ENCODE assay signal across 2 cellular contexts in genomic region chr2:234996467-234997270, GRCh38.
A peak's percentile ranks its signal among the peaks of the same experiment; 100 is the strongest.
TF ChIP-seq lines count a peak whose summit lies in the region.

No MANE protein-coding gene starts in this region.

TF ChIP-seq in A549, 52 proteins besides CTCF, POLR2A, EP300 and RAD21 (continued from another document):
- TF ChIP-seq HOXA7 (CRISPR knock-in tag; IDR thresholded peaks at IDR 0.05) (no peak), RARB (CRISPR knock-in tag; IDR thresholded peaks at IDR 0.05) (no peak), JUN (IDR thresholded peaks at IDR 0.05) (0 out of 5 replicates have a peak, but pooled peaks of 1 of the 2 experiments have one; percentile 23), NPAS2 (CRISPR knock-in tag; IDR thresholded peaks at IDR 0.05; ENCODE audit: borderline replicate concordance) (no peak), FOXS1 (CRISPR knock-in tag; IDR thresholded peaks at IDR 0.05) (no peak), MAZ (IDR thresholded peaks at IDR 0.05; ENCODE audit: borderline replicate concordance, low read depth, low read length) (no peak), CBX8 (IDR thresholded peaks at IDR 0.05) (no peak)
- TF ChIP-seq, protein P1, sequence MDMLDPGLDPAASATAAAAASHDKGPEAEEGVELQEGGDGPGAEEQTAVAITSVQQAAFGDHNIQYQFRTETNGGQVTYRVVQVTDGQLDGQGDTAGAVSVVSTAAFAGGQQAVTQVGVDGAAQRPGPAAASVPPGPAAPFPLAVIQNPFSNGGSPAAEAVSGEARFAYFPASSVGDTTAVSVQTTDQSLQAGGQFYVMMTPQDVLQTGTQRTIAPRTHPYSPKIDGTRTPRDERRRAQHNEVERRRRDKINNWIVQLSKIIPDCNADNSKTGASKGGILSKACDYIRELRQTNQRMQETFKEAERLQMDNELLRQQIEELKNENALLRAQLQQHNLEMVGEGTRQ (IDR thresholded peaks at IDR 0.05) = no peak

TF ChIP-seq in HepG2, 621 proteins besides CTCF, POLR2A, EP300 and RAD21 (continued from another document and continues in another):
- TF ChIP-seq, protein P2, sequence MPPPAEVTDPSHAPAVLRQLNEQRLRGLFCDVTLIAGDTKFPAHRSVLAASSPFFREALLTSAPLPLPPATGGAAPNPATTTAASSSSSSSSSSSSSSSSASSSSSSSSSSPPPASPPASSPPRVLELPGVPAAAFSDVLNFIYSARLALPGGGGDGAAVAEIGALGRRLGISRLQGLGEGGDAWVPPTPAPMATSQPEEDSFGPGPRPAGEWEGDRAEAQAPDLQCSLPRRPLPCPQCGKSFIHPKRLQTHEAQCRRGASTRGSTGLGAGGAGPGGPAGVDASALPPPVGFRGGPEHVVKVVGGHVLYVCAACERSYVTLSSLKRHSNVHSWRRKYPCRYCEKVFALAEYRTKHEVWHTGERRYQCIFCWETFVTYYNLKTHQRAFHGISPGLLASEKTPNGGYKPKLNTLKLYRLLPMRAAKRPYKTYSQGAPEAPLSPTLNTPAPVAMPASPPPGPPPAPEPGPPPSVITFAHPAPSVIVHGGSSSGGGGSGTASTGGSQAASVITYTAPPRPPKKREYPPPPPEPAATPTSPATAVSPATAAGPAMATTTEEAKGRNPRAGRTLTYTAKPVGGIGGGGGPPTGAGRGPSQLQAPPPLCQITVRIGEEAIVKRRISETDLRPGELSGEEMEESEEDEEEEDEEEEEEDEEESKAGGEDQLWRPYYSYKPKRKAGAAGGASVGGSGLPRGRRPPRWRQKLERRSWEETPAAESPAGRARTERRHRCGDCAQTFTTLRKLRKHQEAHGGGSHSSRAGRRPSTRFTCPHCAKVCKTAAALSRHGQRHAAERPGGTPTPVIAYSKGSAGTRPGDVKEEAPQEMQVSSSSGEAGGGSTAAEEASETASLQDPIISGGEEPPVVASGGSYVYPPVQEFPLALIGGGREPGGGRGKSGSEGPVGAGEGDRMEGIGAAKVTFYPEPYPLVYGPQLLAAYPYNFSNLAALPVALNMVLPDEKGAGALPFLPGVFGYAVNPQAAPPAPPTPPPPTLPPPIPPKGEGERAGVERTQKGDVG (CRISPR knock-in tag; IDR thresholded peaks at IDR 0.05; ENCODE audit: borderline replicate concordance) = peak; percentile 58; the same call in 1 of the 2 replicates
- TF ChIP-seq TEAD3 (CRISPR knock-in tag; optimal IDR thresholded peaks at IDR 0.05; ENCODE audit: borderline replicate concordance) (peak; percentile 93), ZNF503 (CRISPR knock-in tag; IDR thresholded peaks at IDR 0.05) (no peak), NRL (CRISPR knock-in tag; IDR thresholded peaks at IDR 0.05; ENCODE audit: borderline replicate concordance) (peak; percentile 35; the same call in 1 of the 2 replicates), ZNF839 (CRISPR knock-in tag; IDR thresholded peaks at IDR 0.05; ENCODE audit: borderline replicate concordance) (0 out of 2 replicates have a peak, but pooled peaks have one; percentile 24), ZNF577 (CRISPR knock-in tag; IDR thresholded peaks at IDR 0.05; ENCODE audit: borderline replicate concordance, low read depth) (no peak), HDAC1 (CRISPR knock-in tag; IDR thresholded peaks at IDR 0.05) (peak; percentile 5; the same call in 1 of the 2 replicates), RXRA (CRISPR knock-in tag; IDR thresholded peaks at IDR 0.05) (peak; percentile 43; the same call in 1 of the 2 replicates), ARID5B (CRISPR knock-in tag; IDR thresholded peaks at IDR 0.05) (0 out of 2 replicates have a peak, but pooled peaks have one; percentile 20), SIN3A (IDR thresholded peaks at IDR 0.05; ENCODE audit: borderline replicate concordance, low read depth, low read length) (no peak), PITX1 (CRISPR knock-in tag; IDR thresholded peaks at IDR 0.05) (0 out of 2 replicates have a peak, but pooled peaks have one; percentile 40), AGO2 (optimal IDR thresholded peaks at IDR 0.05; ENCODE audit: low read depth, low read length) (peak; percentile 74), RFXANK (CRISPR knock-in tag; IDR thresholded peaks at IDR 0.05) (no peak), ZBTB1 (CRISPR knock-in tag; IDR thresholded peaks at IDR 0.05; ENCODE audit: borderline replicate concordance) (no peak), CEBPG (CRISPR knock-in tag; IDR thresholded peaks at IDR 0.05) (no peak), SP5 (CRISPR knock-in tag; IDR thresholded peaks at IDR 0.05; ENCODE audit: borderline replicate concordance, low read depth) (peak; percentile 49; the same call in 1 of the 2 replicates), CENPX (CRISPR knock-in tag; IDR thresholded peaks at IDR 0.05) (no peak), NFIB (CRISPR knock-in tag; IDR thresholded peaks at IDR 0.05; ENCODE audit: borderline replicate concordance) (no peak), HNF4G (IDR thresholded peaks at IDR 0.05; ENCODE audit: borderline replicate concordance, low read depth, low read length) (peak; percentile 21; the same call in 1 of the 2 replicates), HNF4G (CRISPR knock-in tag; IDR thresholded peaks at IDR 0.05; ENCODE audit: borderline replicate concordance, low read depth) (no peak), ZNF776 (CRISPR knock-in tag; IDR thresholded peaks at IDR 0.05) (no peak), ZNF780A (CRISPR knock-in tag; IDR thresholded peaks at IDR 0.05) (no peak)
- TF ChIP-seq, protein P3, sequence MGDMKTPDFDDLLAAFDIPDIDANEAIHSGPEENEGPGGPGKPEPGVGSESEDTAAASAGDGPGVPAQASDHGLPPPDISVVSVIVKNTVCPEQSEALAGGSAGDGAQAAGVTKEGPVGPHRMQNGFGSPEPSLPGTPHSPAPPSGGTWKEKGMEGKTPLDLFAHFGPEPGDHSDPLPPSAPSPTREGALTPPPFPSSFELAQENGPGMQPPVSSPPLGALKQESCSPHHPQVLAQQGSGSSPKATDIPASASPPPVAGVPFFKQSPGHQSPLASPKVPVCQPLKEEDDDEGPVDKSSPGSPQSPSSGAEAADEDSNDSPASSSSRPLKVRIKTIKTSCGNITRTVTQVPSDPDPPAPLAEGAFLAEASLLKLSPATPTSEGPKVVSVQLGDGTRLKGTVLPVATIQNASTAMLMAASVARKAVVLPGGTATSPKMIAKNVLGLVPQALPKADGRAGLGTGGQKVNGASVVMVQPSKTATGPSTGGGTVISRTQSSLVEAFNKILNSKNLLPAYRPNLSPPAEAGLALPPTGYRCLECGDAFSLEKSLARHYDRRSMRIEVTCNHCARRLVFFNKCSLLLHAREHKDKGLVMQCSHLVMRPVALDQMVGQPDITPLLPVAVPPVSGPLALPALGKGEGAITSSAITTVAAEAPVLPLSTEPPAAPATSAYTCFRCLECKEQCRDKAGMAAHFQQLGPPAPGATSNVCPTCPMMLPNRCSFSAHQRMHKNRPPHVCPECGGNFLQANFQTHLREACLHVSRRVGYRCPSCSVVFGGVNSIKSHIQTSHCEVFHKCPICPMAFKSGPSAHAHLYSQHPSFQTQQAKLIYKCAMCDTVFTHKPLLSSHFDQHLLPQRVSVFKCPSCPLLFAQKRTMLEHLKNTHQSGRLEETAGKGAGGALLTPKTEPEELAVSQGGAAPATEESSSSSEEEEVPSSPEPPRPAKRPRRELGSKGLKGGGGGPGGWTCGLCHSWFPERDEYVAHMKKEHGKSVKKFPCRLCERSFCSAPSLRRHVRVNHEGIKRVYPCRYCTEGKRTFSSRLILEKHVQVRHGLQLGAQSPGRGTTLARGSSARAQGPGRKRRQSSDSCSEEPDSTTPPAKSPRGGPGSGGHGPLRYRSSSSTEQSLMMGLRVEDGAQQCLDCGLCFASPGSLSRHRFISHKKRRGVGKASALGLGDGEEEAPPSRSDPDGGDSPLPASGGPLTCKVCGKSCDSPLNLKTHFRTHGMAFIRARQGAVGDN (CRISPR knock-in tag; IDR thresholded peaks at IDR 0.05) = peak; percentile 48
- TF ChIP-seq, protein P4, sequence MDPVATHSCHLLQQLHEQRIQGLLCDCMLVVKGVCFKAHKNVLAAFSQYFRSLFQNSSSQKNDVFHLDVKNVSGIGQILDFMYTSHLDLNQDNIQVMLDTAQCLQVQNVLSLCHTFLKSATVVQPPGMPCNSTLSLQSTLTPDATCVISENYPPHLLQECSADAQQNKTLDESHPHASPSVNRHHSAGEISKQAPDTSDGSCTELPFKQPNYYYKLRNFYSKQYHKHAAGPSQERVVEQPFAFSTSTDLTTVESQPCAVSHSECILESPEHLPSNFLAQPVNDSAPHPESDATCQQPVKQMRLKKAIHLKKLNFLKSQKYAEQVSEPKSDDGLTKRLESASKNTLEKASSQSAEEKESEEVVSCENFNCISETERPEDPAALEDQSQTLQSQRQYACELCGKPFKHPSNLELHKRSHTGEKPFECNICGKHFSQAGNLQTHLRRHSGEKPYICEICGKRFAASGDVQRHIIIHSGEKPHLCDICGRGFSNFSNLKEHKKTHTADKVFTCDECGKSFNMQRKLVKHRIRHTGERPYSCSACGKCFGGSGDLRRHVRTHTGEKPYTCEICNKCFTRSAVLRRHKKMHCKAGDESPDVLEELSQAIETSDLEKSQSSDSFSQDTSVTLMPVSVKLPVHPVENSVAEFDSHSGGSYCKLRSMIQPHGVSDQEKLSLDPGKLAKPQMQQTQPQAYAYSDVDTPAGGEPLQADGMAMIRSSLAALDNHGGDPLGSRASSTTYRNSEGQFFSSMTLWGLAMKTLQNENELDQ (CRISPR knock-in tag; IDR thresholded peaks at IDR 0.05; ENCODE audit: borderline replicate concordance) = no peak
